ENCODE assay signal across 1 cellular context in the genomic region with DNA sequence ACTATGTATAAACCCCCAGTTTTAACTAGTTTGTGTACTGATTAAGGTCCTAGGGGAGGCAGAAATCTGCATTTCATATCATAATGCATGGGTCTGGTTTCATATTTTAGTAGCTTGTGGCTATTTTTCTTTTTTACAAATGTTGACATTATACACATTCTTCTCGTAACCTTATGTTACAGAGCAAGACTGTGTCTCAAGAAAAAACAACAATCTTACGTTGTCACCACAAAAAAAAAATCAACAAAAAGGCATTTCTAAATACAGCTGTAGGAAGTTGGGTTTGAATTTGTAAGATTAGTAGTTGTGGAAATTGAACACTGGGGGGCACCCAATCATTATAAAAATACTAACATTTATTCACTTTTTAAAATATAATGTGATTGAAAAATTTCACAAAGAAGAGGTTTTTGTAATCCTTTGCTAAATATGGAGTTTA.
A peak's percentile ranks its signal among the peaks of the same experiment; 100 is the strongest.
TF ChIP-seq lines count a peak whose summit lies in the region.

No MANE protein-coding gene starts in this region.

TF ChIP-seq in GM12878, 131 proteins besides CTCF, POLR2A, EP300 and RAD21:
- TF ChIP-seq SMC3 (IDR thresholded peaks at IDR 0.05; ENCODE audit: borderline replicate concordance, low read length) (peak; percentile 39; the same call in 1 of the 2 replicates), YY1 (IDR thresholded peaks at IDR 0.05; ENCODE audit: low read depth, low read length) (no peak), CBFB (IDR thresholded peaks at IDR 0.05; ENCODE audit: low read depth) (no peak)
